ENCODE assay signal across 8 cellular contexts in genomic region chr7:127588019-127588696, GRCh38.
A peak's percentile ranks its signal among the peaks of the same experiment; 100 is the strongest.
DNase-seq lines count a peak whose midpoint lies in the region; ATAC-seq and TF ChIP-seq lines count a peak whose summit lies in the region.

Gene ARF5, plus strand, starts transcription at chr7:127588411. Its CDS starts 88 bp downstream, at chr7:127588499.

- DNase-seq in AG04449 (ENCODE audit: low read depth, low spot score) (no peak), NCI-H2227 treated with DMSO at 0.1 percent for 48 hours (lab: John Stamatoyannopoulos, UW) (peak; percentile 80), islet precursor cell (peak; percentile 94)
- peak; percentile 70 for DNase-seq in activated CD4-positive, CD25-positive, alpha-beta regulatory T cell treated with anti-CD3 and anti-CD28 coated beads, Interleukin-2, amount 50 U/mL, for 16 hours (ENCODE audit: low read depth, low spot score)
- DNase-seq in central memory CD8-positive, alpha-beta T cell (ENCODE audit: low spot score in 2 of 2): peak; percentile 78 to 80
- peak; percentile 77 to 84 (median 81) for DNase-seq in stimulated activated CD4-positive, alpha-beta T cell treated with anti-CD3 and anti-CD28 coated beads, Interleukin-12 subunit alpha, Interleukin-12 subunit beta, amount 100 ng/mL, for 48 hours (ENCODE audit: low read depth in 2 of 3, low spot score in 1 of 3)

- H3K9me3 Mint-ChIP-seq in central memory CD8-positive, alpha-beta T cell: no peaks in the 10 kb centered on the region

- peak within 1 kb of the TSS; percentile 94 for H3K4me3 ChIP-seq in AG04449 (ENCODE audit: low read depth, low read length)

- TF ChIP-seq CTCF in AG04449 (IDR thresholded peaks at IDR 0.05; ENCODE audit: insufficient read depth, low read length, missing control alignments): no peak

- ATAC-seq in GM18870 (IDR thresholded peaks at IDR 0.05; ENCODE audit: unreplicated experiment): peak; percentile 40
- peak; percentile 74 for ATAC-seq in HG03108 (IDR thresholded peaks at IDR 0.05; ENCODE audit: unreplicated experiment)
- ATAC-seq in central memory CD8-positive, alpha-beta T cell (replicated peaks; ENCODE audit: extremely low read depth, poor library complexity, severe bottlenecking): peak; percentile 86

- POLR2A ChIA-PET in AG04449 (lab: Yijun Ruan, JAX): interaction anchor here (1.3 kb wide), 1 partner anchor 119 kb away, joined by 5 read pairs; no protein-coding TSS in a partner anchor

- H3K27ac Mint-ChIP-seq in central memory CD8-positive, alpha-beta T cell (ENCODE audit: low read depth): peak within 1 kb of the TSS; percentile 96

- H3K36me3 Mint-ChIP-seq in central memory CD8-positive, alpha-beta T cell (ENCODE audit: insufficient read depth): peaks cover 23% of the 10 kb centered on the region

- H3K4me1 Mint-ChIP-seq in central memory CD8-positive, alpha-beta T cell: peaks cover 41% of the 10 kb centered on the region

- no peaks in the 10 kb centered on the region for H3K27me3 Mint-ChIP-seq in central memory CD8-positive, alpha-beta T cell

- CTCF ChIA-PET in AG04449 (lab: Yijun Ruan, JAX): interaction anchor here (1.0 to 3.4 kb wide), 6 partner anchors 10 to 622 kb away, joined by 3 to 15 read pairs (median 4); no protein-coding TSS in a partner anchor

- H3K4me3 Mint-ChIP-seq in central memory CD8-positive, alpha-beta T cell: peak within 1 kb of the TSS; percentile 94
